17 cellular contexts compared by ENCODE assay signal in the genomic region with DNA sequence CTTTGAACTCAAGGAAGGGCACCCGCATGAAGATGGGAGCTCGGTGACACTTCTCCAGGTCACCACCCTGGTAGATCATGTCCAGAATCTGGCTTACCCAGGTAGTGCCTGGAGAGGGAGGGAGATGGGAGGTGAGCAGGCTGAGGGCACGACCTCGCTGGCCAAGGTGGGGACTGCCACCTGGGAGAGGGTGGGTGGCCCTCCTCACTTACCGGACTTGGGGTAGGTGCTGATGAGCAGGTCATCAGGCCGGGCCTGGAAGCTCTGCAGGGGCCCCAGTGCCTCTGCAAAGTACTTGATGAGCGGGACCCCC. TPM values are rescaled to one million over a fixed set of nuclear protein-coding genes. Genes with fewer than 3 reads are reported as not detected.
"Had no signal": no experiment of that assay in that cellular context is flagged by ENCODE, and none has a peak within 500 bp of the region (broad histone marks: within the 10 kb centered on the region; RNA-seq: fewer than 3 reads in every experiment).

No MANE protein-coding gene starts in this region.

RNA-seq across cellular contexts. Expression of a gene that starts 11.6 kb away (rescaled TPM):
- total RNA-seq: endothelial cell of umbilical vein, lower leg skin, myocyte, occipital lobe, suprapubic skin, vagina had no signal
- polyA plus RNA-seq: endothelial cell of umbilical vein; fibroblast of lung; naive thymus-derived CD8-positive, alpha-beta T cell had no signal

RNA-seq across cellular contexts. Expression of a gene that starts 29.4 kb away (rescaled TPM):
- total RNA-seq: endothelial cell of umbilical vein, epithelial cell of proximal tubule, esophagus muscularis mucosa, gastroesophageal sphincter, hepatocyte, kidney epithelial cell, lower leg skin, myocyte, occipital lobe, vagina had no signal
- polyA plus RNA-seq: fibroblast of lung, foreskin keratinocyte, mammary epithelial cell, ovary, thymus had no signal
